In genomic region chr2:241040811-241041334, GRCh38 we compare ENCODE assay signal across 24 cellular contexts. TPM values are rescaled to one million over a fixed set of nuclear protein-coding genes. Genes with fewer than 3 reads are reported as not detected.
A peak's percentile ranks its signal among the peaks of the same experiment; 100 is the strongest.
DNase-seq lines count a peak whose midpoint lies in the region; ATAC-seq and TF ChIP-seq lines count a peak whose summit lies in the region.
"Had no signal": no experiment of that assay in that cellular context is flagged by ENCODE, and none has a peak within 500 bp of the region (broad histone marks: within the 10 kb centered on the region; RNA-seq: fewer than 3 reads in every experiment).

No MANE protein-coding gene starts in this region.

- CTCF ChIA-PET in activated B cell treated with CpG ODN at 0.5 μM for 24 hours (lab: Charles Lee) = no interaction called here

- DNase-seq in right atrium auricular region (ENCODE audit: low spot score) (peak; percentile 26), left cardiac atrium (no peak), NCI-H146 treated with DMSO at 0.1 percent for 48 hours (lab: John Stamatoyannopoulos, UW; ENCODE audit: unreplicated experiment) (peak; percentile 58), activated B cell treated with CpG ODN at 0.5 μM for 24 hours (no peak), type B pancreatic cell (ENCODE audit: extremely low spot score, unreplicated experiment) (peak; percentile 40), endothelial cell (ENCODE audit: low spot score) (no peak)
- no peak for DNase-seq in activated CD4-positive, alpha-beta T cell treated with anti-CD3 and anti-CD28 coated beads, Interleukin-2, amount 50 U/mL, for 1 hour
- no peak for DNase-seq in T-helper 2 cell treated with Interferon-gamma antibody and Interleukin-4, amounts not matched to agents 5 μg/mL and 100 μg/mL, for 36 hours (ENCODE audit: low spot score)
- DNase-seq: activated CD4-positive, alpha-beta T cell treated with anti-CD3 and anti-CD28 coated beads, Interleukin-2, amount 50 U/mL, for 4 hours; activated CD8-positive, alpha-beta memory T cell treated with anti-CD3 and anti-CD28 coated beads, Interleukin-2, amount 50 U/mL, for 4 hours; activated naive CD4-positive, alpha-beta T cell treated with anti-CD3 and anti-CD28 coated beads, Interleukin-2, amount 50 U/mL, for 16 hours; DMS 273 treated with DMSO at 0.1 percent for 48 hours; GOT3; MG63; NCI-H187; ovary; stimulated activated CD4-positive, alpha-beta T cell treated with anti-CD3 and anti-CD28 coated beads, Interleukin-4, amount 100 ng/mL, for 24 hours; stimulated activated naive CD8-positive, alpha-beta T cell treated with anti-CD3 and anti-CD28 coated beads, Interleukin-15, Interleukin-2, amounts not matched to agents 100 U/mL and 50 U/mL, for 24 hours had no signal

- no peaks in the 10 kb centered on the region for H3K36me3 ChIP-seq in right atrium auricular region
- H3K36me3 ChIP-seq: MG63, ovary had no signal

- H3K4me3 Mint-ChIP-seq in activated B cell treated with CpG ODN at 0.5 μM for 24 hours (peak overlapping the region; percentile 74), type B pancreatic cell (no peak overlapping the region), endothelial cell (ENCODE audit: unreplicated experiment) (no peak overlapping the region)
- no peak overlapping the region for H3K4me3 Mint-ChIP-seq in T-helper 2 cell treated with Interferon-gamma antibody and Interleukin-4, amounts not matched to agents 5 μg/mL and 100 μg/mL, for 36 hours
- H3K4me3 Mint-ChIP-seq: CD14-positive monocyte; dendritic cell treated with granulocyte-macrophage colony-stimulating factor and Interleukin-4, amounts not matched to agents 40 ng/mL and 50 ng/mL, for 4 days; nephron had no signal

- TF ChIP-seq CTCF in right atrium auricular region (IDR thresholded peaks at IDR 0.05) (no peak), activated B cell treated with CpG ODN at 0.5 μM for 24 hours (IDR thresholded peaks at IDR 0.05) (no peak), type B pancreatic cell (conservative IDR thresholded peaks at IDR 0.05) (no peak), endothelial cell (IDR thresholded peaks at IDR 0.05; ENCODE audit: unreplicated experiment) (no peak)

- H3K4me3 ChIP-seq in right atrium auricular region = no peak overlapping the region
- H3K4me3 ChIP-seq: ascending aorta, K562, MG63, ovary, thoracic aorta had no signal

- no peaks in the 10 kb centered on the region for H3K27me3 Mint-ChIP-seq in activated B cell treated with CpG ODN at 0.5 μM for 24 hours
- H3K27me3 Mint-ChIP-seq in type B pancreatic cell = peaks cover 14% of the 10 kb centered on the region
- peaks cover 14% of the 10 kb centered on the region for H3K27me3 Mint-ChIP-seq in endothelial cell (ENCODE audit: unreplicated experiment)
- H3K27me3 Mint-ChIP-seq in T-helper 2 cell treated with Interferon-gamma antibody and Interleukin-4, amounts not matched to agents 5 μg/mL and 100 μg/mL, for 36 hours (ENCODE audit: low read depth) = peaks cover 18% of the 10 kb centered on the region

- peaks cover 0 to 12% of the 10 kb centered on the region in 2 donors for H3K9me3 ChIP-seq in right atrium auricular region
- H3K9me3 ChIP-seq: ovary, thoracic aorta had no signal

- H3K27me3 ChIP-seq in right atrium auricular region = no peaks in the 10 kb centered on the region
- H3K27me3 ChIP-seq: ascending aorta, MG63, ovary had no signal

- H3K9me3 Mint-ChIP-seq in activated B cell treated with CpG ODN at 0.5 μM for 24 hours (peaks cover 2% of the 10 kb centered on the region), type B pancreatic cell (no peaks in the 10 kb centered on the region), endothelial cell (ENCODE audit: unreplicated experiment) (no peaks in the 10 kb centered on the region)
- H3K9me3 Mint-ChIP-seq in T-helper 2 cell treated with Interferon-gamma antibody and Interleukin-4, amounts not matched to agents 5 μg/mL and 100 μg/mL, for 36 hours = no peaks in the 10 kb centered on the region
- H3K9me3 Mint-ChIP-seq: dendritic cell treated with granulocyte-macrophage colony-stimulating factor and Interleukin-4, amounts not matched to agents 40 ng/mL and 50 ng/mL, for 4 days had no signal

- H3K27ac Mint-ChIP-seq in activated B cell treated with CpG ODN at 0.5 μM for 24 hours (peak overlapping the region; percentile 96), type B pancreatic cell (peak overlapping the region; percentile 21), endothelial cell (ENCODE audit: unreplicated experiment) (no peak overlapping the region)
- H3K27ac Mint-ChIP-seq in T-helper 2 cell treated with Interferon-gamma antibody and Interleukin-4, amounts not matched to agents 5 μg/mL and 100 μg/mL, for 36 hours = no peak overlapping the region
- H3K27ac Mint-ChIP-seq: dendritic cell treated with granulocyte-macrophage colony-stimulating factor and Interleukin-4, amounts not matched to agents 40 ng/mL and 50 ng/mL, for 4 days; nephron had no signal

- POLR2A ChIA-PET in activated B cell treated with CpG ODN at 0.5 μM for 24 hours (lab: Charles Lee) = interaction anchor here (0.8 to 1.4 kb wide), 3 partner anchors 42 to 70 kb away, joined by 3 to 6 read pairs (median 3); partner anchors contain the start of gene SNED1

- H3K4me1 Mint-ChIP-seq in activated B cell treated with CpG ODN at 0.5 μM for 24 hours = peaks cover 70% of the 10 kb centered on the region
- peaks cover 4% of the 10 kb centered on the region for H3K4me1 Mint-ChIP-seq in type B pancreatic cell (ENCODE audit: unreplicated experiment)
- H3K4me1 Mint-ChIP-seq in endothelial cell (ENCODE audit: unreplicated experiment) = no peaks in the 10 kb centered on the region
- H3K4me1 Mint-ChIP-seq in T-helper 2 cell treated with Interferon-gamma antibody and Interleukin-4, amounts not matched to agents 5 μg/mL and 100 μg/mL, for 36 hours (ENCODE audit: low read depth) = peaks cover 39% of the 10 kb centered on the region
- H3K4me1 Mint-ChIP-seq: nephron had no signal

- no peak overlapping the region for H3K27ac ChIP-seq in right atrium auricular region
- H3K27ac ChIP-seq: ascending aorta, ovary, thoracic aorta had no signal

- peaks cover 20% of the 10 kb centered on the region for H3K36me3 Mint-ChIP-seq in activated B cell treated with CpG ODN at 0.5 μM for 24 hours (ENCODE audit: low read depth)
- peaks cover 34% of the 10 kb centered on the region for H3K36me3 Mint-ChIP-seq in type B pancreatic cell
- H3K36me3 Mint-ChIP-seq in endothelial cell (ENCODE audit: low read depth, unreplicated experiment) = no peaks in the 10 kb centered on the region
- peaks cover 17% of the 10 kb centered on the region for H3K36me3 Mint-ChIP-seq in T-helper 2 cell treated with Interferon-gamma antibody and Interleukin-4, amounts not matched to agents 5 μg/mL and 100 μg/mL, for 36 hours (ENCODE audit: low read depth)
- H3K36me3 Mint-ChIP-seq: CD14-positive monocyte had no signal

- ATAC-seq in left cardiac atrium = no peak
- no peak for ATAC-seq in activated B cell treated with CpG ODN at 0.5 μM for 24 hours (ENCODE audit: low read depth)
- ATAC-seq: K562; stimulated activated naive CD8-positive, alpha-beta T cell treated with anti-CD3 and anti-CD28 coated beads, Interleukin-15, Interleukin-2, amounts not matched to agents 100 U/mL and 50 U/mL, for 24 hours had no signal

- H3K4me1 ChIP-seq in right atrium auricular region = peaks cover 0 to 13% of the 10 kb centered on the region in 2 donors

- intact Hi-C loops in left cardiac atrium (cut with DNase I) (no loop called here), activated B cell treated with CpG ODN at 0.5 μM for 24 hours (cut with micrococcal nuclease) (loop anchor here (1.0 to 5.0 kb wide), 5 partner anchors 24 to 276 kb away; partner anchors contain the start of genes HDLBP, SEPTIN2 and SNED1)

RNA-seq across cellular contexts. Expression of gene SNED1, which starts 42.5 kb away (rescaled TPM):
- total RNA-seq in right atrium auricular region (10 to 100 TPM in 1 of 2 donors, 1 to 10 TPM in 1; 9.9 to 16.4 TPM), left cardiac atrium (10 to 100 TPM; 12.2 to 31.9 TPM), activated B cell treated with CpG ODN at 0.5 μM for 24 hours (44.7 and 59.8 TPM in 2 replicates), type B pancreatic cell (ENCODE audit: low replicate concordance) (9.7 and 140 TPM in 2 replicates), endothelial cell (ENCODE audit: unreplicated experiment) (2.3 TPM)

Comparison
In these comparisons a context has a peak if more than half of its experiments do, and no peak if none do; other contexts are left out.
1. DNase-seq: peak in right atrium auricular region (single experiment), NCI-H146 treated with DMSO at 0.1 percent for 48 hours (single experiment) and type B pancreatic cell (single experiment); none in left cardiac atrium (single experiment), activated B cell treated with CpG ODN at 0.5 μM for 24 hours (single experiment), endothelial cell (single experiment), activated CD4-positive, alpha-beta T cell treated with anti-CD3 and anti-CD28 coated beads, Interleukin-2, amount 50 U/mL, for 1 hour (single experiment) and T-helper 2 cell treated with Interferon-gamma antibody and Interleukin-4, amounts not matched to agents 5 μg/mL and 100 μg/mL, for 36 hours (single experiment).
2. H3K27ac Mint-ChIP-seq: peak in activated B cell treated with CpG ODN at 0.5 μM for 24 hours (single experiment) and type B pancreatic cell (single experiment); none in endothelial cell (single experiment) and T-helper 2 cell treated with Interferon-gamma antibody and Interleukin-4, amounts not matched to agents 5 μg/mL and 100 μg/mL, for 36 hours (single experiment).